ENCODE assay signal across 1 cellular context in the genomic region with DNA sequence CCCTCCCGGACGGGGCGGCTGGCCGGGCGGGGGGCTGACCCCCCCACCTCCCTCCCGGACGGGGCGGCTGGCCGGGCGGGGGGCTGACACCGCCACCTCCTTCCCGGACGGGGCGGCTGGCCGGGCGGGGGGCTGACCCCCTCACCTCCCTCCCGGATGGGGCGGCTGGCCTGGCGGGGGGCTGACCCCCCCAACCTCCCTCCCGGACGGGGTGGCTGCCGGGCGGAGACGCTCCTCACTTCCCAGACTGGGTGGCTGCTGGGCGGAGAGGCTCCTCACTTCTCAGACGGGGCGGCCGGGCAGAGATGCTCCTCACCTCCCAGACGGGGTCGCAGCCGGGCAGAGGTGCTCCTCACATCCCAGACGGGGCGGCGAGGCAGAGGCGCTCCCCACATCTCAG. TPM values are rescaled to one million over a fixed set of nuclear protein-coding genes. Genes with fewer than 3 reads are reported as not detected.
"Had no signal": no experiment of that assay in that cellular context is flagged by ENCODE, and none has a peak within 500 bp of the region (broad histone marks: within the 10 kb centered on the region; RNA-seq: fewer than 3 reads in every experiment).

No MANE protein-coding gene starts in this region.

RNA-seq across cellular contexts. Expression of a gene that starts 10.1 kb away (rescaled TPM):
- total RNA-seq: mesenteric fat pad had no signal
